25 cellular contexts compared by ENCODE assay signal in genomic region chr7:154892459-154892858, GRCh38.
DNase-seq lines count a peak whose midpoint lies in the region; ATAC-seq and TF ChIP-seq lines count a peak whose summit lies in the region.
"Had no signal": no experiment of that assay in that cellular context is flagged by ENCODE, and none has a peak within 500 bp of the region (broad histone marks: within the 10 kb centered on the region; RNA-seq: fewer than 3 reads in every experiment).

No MANE protein-coding gene starts in this region.

- H3K9me3 ChIP-seq in iPS-15b (ENCODE audit: control insufficient read depth, insufficient read depth, low read length): no peaks in the 10 kb centered on the region
- no peaks in the 10 kb centered on the region for H3K9me3 ChIP-seq in neural progenitor cell (ENCODE audit: low read depth)
- H3K9me3 ChIP-seq: neutrophil, prostate gland, sigmoid colon, SK-N-SH had no signal

- H3K4me1 Mint-ChIP-seq in neural progenitor cell (no peaks in the 10 kb centered on the region), natural killer cell (no peaks in the 10 kb centered on the region)

- H3K27ac ChIP-seq in neural progenitor cell: no peak overlapping the region
- H3K27ac ChIP-seq: neutrophil, prostate gland, sigmoid colon had no signal

- H3K27me3 ChIP-seq in iPS-15b (ENCODE audit: control insufficient read depth, insufficient read depth, low read length) (no peaks in the 10 kb centered on the region), neural progenitor cell (no peaks in the 10 kb centered on the region)

- peak overlapping the region; percentile 22 for H3K4me2 ChIP-seq in neural progenitor cell
- H3K4me2 ChIP-seq: SK-N-SH had no signal

- no peaks in the 10 kb centered on the region for H4K20me1 ChIP-seq in neural progenitor cell (ENCODE audit: low read depth)

- H3K36me3 Mint-ChIP-seq in neural progenitor cell (no peaks in the 10 kb centered on the region), natural killer cell (no peaks in the 10 kb centered on the region)
- H3K36me3 Mint-ChIP-seq: activated naive CD4-positive, alpha-beta T cell treated with anti-CD3 and anti-CD28 coated beads, Interleukin-2, amount 50 U/mL, for 72 hours had no signal

- intact Hi-C loops in natural killer cell (cut with micrococcal nuclease): no loop called here

- H3K27ac Mint-ChIP-seq in neural progenitor cell (no peak overlapping the region), natural killer cell (no peak overlapping the region)
- H3K27ac Mint-ChIP-seq: activated CD8-positive, alpha-beta T cell treated with anti-CD3 and anti-CD28 coated beads, Interleukin-2, amount 10 ng/mL, durations not matched to agents 7 days and 5 days; activated naive CD4-positive, alpha-beta T cell treated with anti-CD3 and anti-CD28 coated beads, Interleukin-2, amount 50 U/mL, for 72 hours; activated T-helper 2 cell treated with anti-CD3 and anti-CD28 coated beads, Interferon-gamma antibody, Interleukin-2, Interleukin-4, amounts not matched to agents 10 μg/mL and 5 μg/mL and 100 μg/mL, durations not matched to agents 14 hours and 24 hours and 36 hours; T-helper 1 cell treated with Interleukin-12 subunit alpha and Interleukin-12 subunit beta and Interleukin-4 antibody, amounts not matched to agents 30 μg/mL and 1 μg/mL, for 36 hours had no signal

- no peaks in the 10 kb centered on the region for H3K79me2 ChIP-seq in neural progenitor cell (ENCODE audit: low read depth)

- DNase-seq in LNCaP clone FGC (ENCODE audit: low read depth) (no peak), neural progenitor cell (ENCODE audit: low spot score) (peak; percentile 63), NCI-H187 treated with DMSO at 0.1 percent for 48 hours (lab: John Stamatoyannopoulos, UW) (no peak), natural killer cell (no peak), GM20000 (ENCODE audit: low spot score) (no peak)
- DNase-seq: activated CD4-positive, CD25-positive, alpha-beta regulatory T cell treated with anti-CD3 and anti-CD28 coated beads, Interleukin-2, amount 50 U/mL, for 72 hours; activated CD8-positive, alpha-beta T cell treated with anti-CD3 and anti-CD28 coated beads, Interleukin-2, amount 10 ng/mL, durations not matched to agents 7 days and 5 days; effector memory CD4-positive, alpha-beta T cell; erythroblast; mammary epithelial cell; NCI-H1105; NCI-H2029; NCI-H69; sigmoid colon; SK-N-SH; stimulated activated CD4-positive, alpha-beta T cell treated with anti-CD3 and anti-CD28 coated beads, Interleukin-15, amount 100 ng/mL, for 24 hours; stimulated activated naive CD4-positive, alpha-beta T cell had no signal

- H3F3A ChIP-seq in neural progenitor cell (ENCODE audit: low read depth): no peaks in the 10 kb centered on the region

- TF ChIP-seq CTCF in GM12873 (IDR thresholded peaks at IDR 0.05; ENCODE audit: insufficient read depth, low read depth, low read length, missing control alignments) (peak; percentile 2), LNCaP clone FGC (IDR thresholded peaks at IDR 0.05; ENCODE audit: control insufficient read depth, extremely low read depth, insufficient read depth) (0 out of 2 replicates have a peak, but pooled peaks have one; percentile 13), neural progenitor cell (IDR thresholded peaks at IDR 0.05) (peak; percentile 46), natural killer cell (IDR thresholded peaks at IDR 0.05) (no peak), GM20000 (IDR thresholded peaks at IDR 0.05; ENCODE audit: extremely low read depth, missing control alignments) (no peak)

- no peak for ATAC-seq in HG03378 (IDR thresholded peaks at IDR 0.05; ENCODE audit: unreplicated experiment)
- ATAC-seq in natural killer cell: no peak
- ATAC-seq: activated CD8-positive, alpha-beta T cell treated with anti-CD3 and anti-CD28 coated beads, Interleukin-2, amount 10 ng/mL, durations not matched to agents 7 days and 5 days; activated naive CD4-positive, alpha-beta T cell treated with anti-CD3 and anti-CD28 coated beads, Interleukin-2, amount 50 U/mL, for 72 hours had no signal

- H3K4me3 ChIP-seq in LNCaP clone FGC (ENCODE audit: low read depth, low read length) (no peak overlapping the region), iPS-15b (ENCODE audit: low read depth, low read length) (peak overlapping the region; percentile 35), neural progenitor cell (no peak overlapping the region)
- H3K4me3 ChIP-seq: prostate gland, sigmoid colon had no signal

- peak overlapping the region; percentile 72 for H2AFZ ChIP-seq in neural progenitor cell (replicated peaks)

- H3K9ac ChIP-seq in iPS-15b (ENCODE audit: low read depth, low read length): no peak overlapping the region
- H3K9ac ChIP-seq in neural progenitor cell: no peak overlapping the region
- H3K9ac ChIP-seq: SK-N-SH had no signal

- H3K4me3 Mint-ChIP-seq in neural progenitor cell (no peak overlapping the region), natural killer cell (no peak overlapping the region)
- H3K4me3 Mint-ChIP-seq: activated CD8-positive, alpha-beta T cell treated with anti-CD3 and anti-CD28 coated beads, Interleukin-2, amount 10 ng/mL, durations not matched to agents 7 days and 5 days; T-helper 1 cell treated with Interleukin-12 subunit alpha and Interleukin-12 subunit beta and Interleukin-4 antibody, amounts not matched to agents 30 μg/mL and 1 μg/mL, for 36 hours had no signal

- H3K27me3 Mint-ChIP-seq in neural progenitor cell (ENCODE audit: insufficient read depth, low read depth): no peaks in the 10 kb centered on the region
- H3K27me3 Mint-ChIP-seq in natural killer cell (ENCODE audit: low read depth in 2 of 2): peaks cover 0 to 6% of the 10 kb centered on the region in 2 donors

- H3K9me3 Mint-ChIP-seq in neural progenitor cell (no peaks in the 10 kb centered on the region), natural killer cell (no peaks in the 10 kb centered on the region)
- H3K9me3 Mint-ChIP-seq: activated T-helper 2 cell treated with anti-CD3 and anti-CD28 coated beads, Interferon-gamma antibody, Interleukin-2, Interleukin-4, amounts not matched to agents 10 μg/mL and 5 μg/mL and 100 μg/mL, durations not matched to agents 14 hours and 24 hours and 36 hours; T-helper 1 cell treated with Interleukin-12 subunit alpha and Interleukin-12 subunit beta and Interleukin-4 antibody, amounts not matched to agents 30 μg/mL and 1 μg/mL, for 36 hours had no signal

- no peaks in the 10 kb centered on the region for H3K4me1 ChIP-seq in iPS-15b (ENCODE audit: control insufficient read depth, insufficient read depth, low read length)
- no peaks in the 10 kb centered on the region for H3K4me1 ChIP-seq in neural progenitor cell
- H3K4me1 ChIP-seq: prostate gland, sigmoid colon had no signal

- H3K36me3 ChIP-seq in iPS-15b (ENCODE audit: control insufficient read depth, insufficient read depth, low read length) (no peaks in the 10 kb centered on the region), neural progenitor cell (no peaks in the 10 kb centered on the region)
- H3K36me3 ChIP-seq: neutrophil, prostate gland had no signal

Comparison
In these comparisons a context has a peak if more than half of its experiments do, and no peak if none do; other contexts are left out.
1. CTCF ChIP-seq: peak in GM12873 (single experiment), LNCaP clone FGC (single experiment) and neural progenitor cell (single experiment); none in natural killer cell (single experiment) and GM20000 (single experiment).